In genomic region chr12:47757840-47758583, GRCh38 we compare ENCODE assay signal across 8 cellular contexts. TPM values are rescaled to one million over a fixed set of nuclear protein-coding genes. Genes with fewer than 3 reads are reported as not detected.
DNase-seq lines count a peak whose midpoint lies in the region; ATAC-seq and TF ChIP-seq lines count a peak whose summit lies in the region.

No MANE protein-coding gene starts in this region.

- no peaks in the 10 kb centered on the region for H3K36me3 ChIP-seq in Caco-2 (ENCODE audit: control insufficient read depth, insufficient read depth, low read length)
- peaks cover 0 to 4% (median 0%) of the 10 kb centered on the region in 9 donors for H3K36me3 ChIP-seq in heart left ventricle

- no peaks in the 10 kb centered on the region for H3K36me3 Mint-ChIP-seq in Caco-2 (ENCODE audit: insufficient read depth, unreplicated experiment)
- no peaks in the 10 kb centered on the region for H3K36me3 Mint-ChIP-seq in WTC11

- ATAC-seq in WTC11 = peak; percentile 36
- ATAC-seq in heart left ventricle = peak in 1 of 4 donors; percentile 32

- 36 to 50% (median 48%) methylated on average over 17 to 20 of the region's 20 CpGs for WGBS in heart left ventricle, 4 donors

- CTCF ChIA-PET in Caco-2 (lab: Charles Lee) (interaction anchor here (0.5 to 3.9 kb wide), 11 partner anchors 10 to 1199 kb away, joined by 3 to 55 read pairs (median 5); partner anchors contain the start of gene TMEM106C), WTC11 (lab: Charles Lee) (interaction anchor here (0.6 to 10.5 kb wide), 27 partner anchors 10 to 1916 kb away, joined by 3 to 173 read pairs (median 5); partner anchors contain the start of genes HDAC7, RPAP3, SLC48A1 and TMEM106C)

- POLR2A ChIA-PET in Caco-2 (lab: Charles Lee) (interaction anchor here (0.8 to 1.2 kb wide), 2 partner anchors 10 to 14 kb away, joined by 3 read pairs; no protein-coding TSS in a partner anchor), WTC11 (lab: Charles Lee) (interaction anchor here (0.6 to 2.1 kb wide), 7 partner anchors 9 to 341 kb away, joined by 3 to 6 read pairs (median 4); partner anchors contain the start of gene SLC48A1)

- DNase-seq in Caco-2 = no peak
- DNase-seq in WTC11 (ENCODE audit: low spot score) = no peak
- peak in 4 of 5 donors; percentile 58 to 76 (median 68) for DNase-seq in heart left ventricle
- DNase-seq in pons (ENCODE audit: low spot score) = peak; percentile 53
- no peak for DNase-seq in NCI-H510A (lab: John Stamatoyannopoulos, UW)
- DNase-seq in NCI-H2196 (lab: John Stamatoyannopoulos, UW; ENCODE audit: unreplicated experiment) = no peak
- no peak for DNase-seq in NOMO-1 treated with DMSO at 0.1 percent for 48 hours (lab: John Stamatoyannopoulos, UW; ENCODE audit: unreplicated experiment)
- no peak for DNase-seq in HUDEP-2 (lab: John Stamatoyannopoulos, UW; ENCODE audit: unreplicated experiment in 76 of 76)

- H3K4me1 ChIP-seq in Caco-2 (peaks cover 27% of the 10 kb centered on the region), heart left ventricle (peaks cover 13 to 74% (median 51%) of the 10 kb centered on the region in 12 donors)

- H3K4me3 ChIP-seq in Caco-2 (ENCODE audit: low read depth, low read length) = no peak overlapping the region
- H3K4me3 ChIP-seq in heart left ventricle = peak overlapping the region; percentile 42 to 76 (median 64)

- no peak overlapping the region for H3K27ac Mint-ChIP-seq in Caco-2 (ENCODE audit: unreplicated experiment)
- H3K27ac Mint-ChIP-seq in WTC11 = no peak overlapping the region

- H3K27me3 ChIP-seq in Caco-2 (replicated peaks; ENCODE audit: control insufficient read depth, insufficient read depth, low read length) = no peaks in the 10 kb centered on the region
- H3K27me3 ChIP-seq in heart left ventricle = no peaks in the 10 kb centered on the region

- H3K27ac ChIP-seq in heart left ventricle = peak overlapping the region; percentile 64 to 90 (median 82)

- no peak for TF ChIP-seq POLR2A in heart left ventricle (IDR thresholded peaks at IDR 0.05)

- no TSS peak for BruUV-seq in Caco-2 (replicated peaks; lab: Mats Ljungman, UMichigan)

- H3K4me1 Mint-ChIP-seq in Caco-2 (ENCODE audit: low read depth, unreplicated experiment) (peaks cover 19% of the 10 kb centered on the region), WTC11 (peaks cover 58% of the 10 kb centered on the region)

- H3K9me3 Mint-ChIP-seq in Caco-2 (ENCODE audit: unreplicated experiment) (no peaks in the 10 kb centered on the region), WTC11 (no peaks in the 10 kb centered on the region)

- TF ChIP-seq CTCF in Caco-2 (IDR thresholded peaks at IDR 0.05; ENCODE audit: insufficient read depth in 1 of 2, low read depth in 1 of 2, low read length in 1 of 2, severe bottlenecking in 1 of 2, unreplicated experiment in 1 of 2) = no peak
- TF ChIP-seq CTCF in WTC11 (IDR thresholded peaks at IDR 0.05) = no peak
- no peak for TF ChIP-seq CTCF in heart left ventricle (IDR thresholded peaks at IDR 0.05)

- H3K4me3 Mint-ChIP-seq in Caco-2 (ENCODE audit: unreplicated experiment) (peak overlapping the region; percentile 80), WTC11 (peak overlapping the region; percentile 67)

- no peaks in the 10 kb centered on the region for H3K27me3 Mint-ChIP-seq in Caco-2 (ENCODE audit: insufficient read depth, unreplicated experiment)
- no peaks in the 10 kb centered on the region; the same call in 1 of the 2 replicates for H3K27me3 Mint-ChIP-seq in WTC11 (ENCODE audit: low read depth)

- intact Hi-C loops in Caco-2 (cut with micrococcal nuclease; ENCODE audit: unreplicated experiment) = loop anchor here (2.0 kb wide), 1 partner anchor 15 kb away; the partner anchor contains the start of gene SLC48A1
- intact Hi-C loops in heart left ventricle (cut with DNase I) = loop anchor here in 4 of 10 donors (2.0 to 5.0 kb wide), 3 partner anchors 17 to 41 kb away; no protein-coding TSS in a partner anchor

- H3K9me3 ChIP-seq in Caco-2 (no peaks in the 10 kb centered on the region), heart left ventricle (no peaks in the 10 kb centered on the region)

TF ChIP-seq in WTC11, 78 proteins besides CTCF, POLR2A, EP300 and RAD21 (continues in another document):
- no peak for TF ChIP-seq GTF2I (CRISPR knock-in tag; conservative IDR thresholded peaks at IDR 0.05)
- TF ChIP-seq NFATC4 (CRISPR knock-in tag; IDR thresholded peaks at IDR 0.05) = no peak
- TF ChIP-seq, protein P1, sequence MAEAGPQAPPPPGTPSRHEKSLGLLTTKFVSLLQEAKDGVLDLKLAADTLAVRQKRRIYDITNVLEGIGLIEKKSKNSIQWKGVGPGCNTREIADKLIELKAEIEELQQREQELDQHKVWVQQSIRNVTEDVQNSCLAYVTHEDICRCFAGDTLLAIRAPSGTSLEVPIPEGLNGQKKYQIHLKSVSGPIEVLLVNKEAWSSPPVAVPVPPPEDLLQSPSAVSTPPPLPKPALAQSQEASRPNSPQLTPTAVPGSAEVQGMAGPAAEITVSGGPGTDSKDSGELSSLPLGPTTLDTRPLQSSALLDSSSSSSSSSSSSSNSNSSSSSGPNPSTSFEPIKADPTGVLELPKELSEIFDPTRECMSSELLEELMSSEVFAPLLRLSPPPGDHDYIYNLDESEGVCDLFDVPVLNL (CRISPR knock-in tag; IDR thresholded peaks at IDR 0.05; ENCODE audit: borderline replicate concordance, low read depth) = no peak
- TF ChIP-seq KAT7 (CRISPR knock-in tag; IDR thresholded peaks at IDR 0.05; ENCODE audit: borderline replicate concordance) = no peak
- peak; percentile 66 for TF ChIP-seq ZNF121 (CRISPR knock-in tag; IDR thresholded peaks at IDR 0.05)
- TF ChIP-seq, protein P2, sequence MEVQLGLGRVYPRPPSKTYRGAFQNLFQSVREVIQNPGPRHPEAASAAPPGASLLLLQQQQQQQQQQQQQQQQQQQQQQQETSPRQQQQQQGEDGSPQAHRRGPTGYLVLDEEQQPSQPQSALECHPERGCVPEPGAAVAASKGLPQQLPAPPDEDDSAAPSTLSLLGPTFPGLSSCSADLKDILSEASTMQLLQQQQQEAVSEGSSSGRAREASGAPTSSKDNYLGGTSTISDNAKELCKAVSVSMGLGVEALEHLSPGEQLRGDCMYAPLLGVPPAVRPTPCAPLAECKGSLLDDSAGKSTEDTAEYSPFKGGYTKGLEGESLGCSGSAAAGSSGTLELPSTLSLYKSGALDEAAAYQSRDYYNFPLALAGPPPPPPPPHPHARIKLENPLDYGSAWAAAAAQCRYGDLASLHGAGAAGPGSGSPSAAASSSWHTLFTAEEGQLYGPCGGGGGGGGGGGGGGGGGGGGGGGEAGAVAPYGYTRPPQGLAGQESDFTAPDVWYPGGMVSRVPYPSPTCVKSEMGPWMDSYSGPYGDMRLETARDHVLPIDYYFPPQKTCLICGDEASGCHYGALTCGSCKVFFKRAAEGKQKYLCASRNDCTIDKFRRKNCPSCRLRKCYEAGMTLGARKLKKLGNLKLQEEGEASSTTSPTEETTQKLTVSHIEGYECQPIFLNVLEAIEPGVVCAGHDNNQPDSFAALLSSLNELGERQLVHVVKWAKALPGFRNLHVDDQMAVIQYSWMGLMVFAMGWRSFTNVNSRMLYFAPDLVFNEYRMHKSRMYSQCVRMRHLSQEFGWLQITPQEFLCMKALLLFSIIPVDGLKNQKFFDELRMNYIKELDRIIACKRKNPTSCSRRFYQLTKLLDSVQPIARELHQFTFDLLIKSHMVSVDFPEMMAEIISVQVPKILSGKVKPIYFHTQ (CRISPR knock-in tag; IDR thresholded peaks at IDR 0.05) = no peak
- TF ChIP-seq, protein P3, sequence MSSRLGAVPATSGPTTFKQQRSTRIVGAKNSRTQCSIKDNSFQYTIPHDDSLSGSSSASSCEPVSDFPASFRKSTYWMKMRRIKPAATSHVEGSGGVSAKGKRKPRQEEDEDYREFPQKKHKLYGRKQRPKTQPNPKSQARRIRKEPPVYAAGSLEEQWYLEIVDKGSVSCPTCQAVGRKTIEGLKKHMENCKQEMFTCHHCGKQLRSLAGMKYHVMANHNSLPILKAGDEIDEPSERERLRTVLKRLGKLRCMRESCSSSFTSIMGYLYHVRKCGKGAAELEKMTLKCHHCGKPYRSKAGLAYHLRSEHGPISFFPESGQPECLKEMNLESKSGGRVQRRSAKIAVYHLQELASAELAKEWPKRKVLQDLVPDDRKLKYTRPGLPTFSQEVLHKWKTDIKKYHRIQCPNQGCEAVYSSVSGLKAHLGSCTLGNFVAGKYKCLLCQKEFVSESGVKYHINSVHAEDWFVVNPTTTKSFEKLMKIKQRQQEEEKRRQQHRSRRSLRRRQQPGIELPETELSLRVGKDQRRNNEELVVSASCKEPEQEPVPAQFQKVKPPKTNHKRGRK (CRISPR knock-in tag; IDR thresholded peaks at IDR 0.05; ENCODE audit: borderline replicate concordance) = no peak
- TF ChIP-seq, protein P4, sequence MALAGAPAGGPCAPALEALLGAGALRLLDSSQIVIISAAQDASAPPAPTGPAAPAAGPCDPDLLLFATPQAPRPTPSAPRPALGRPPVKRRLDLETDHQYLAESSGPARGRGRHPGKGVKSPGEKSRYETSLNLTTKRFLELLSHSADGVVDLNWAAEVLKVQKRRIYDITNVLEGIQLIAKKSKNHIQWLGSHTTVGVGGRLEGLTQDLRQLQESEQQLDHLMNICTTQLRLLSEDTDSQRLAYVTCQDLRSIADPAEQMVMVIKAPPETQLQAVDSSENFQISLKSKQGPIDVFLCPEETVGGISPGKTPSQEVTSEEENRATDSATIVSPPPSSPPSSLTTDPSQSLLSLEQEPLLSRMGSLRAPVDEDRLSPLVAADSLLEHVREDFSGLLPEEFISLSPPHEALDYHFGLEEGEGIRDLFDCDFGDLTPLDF (CRISPR knock-in tag; IDR thresholded peaks at IDR 0.05) = no peak
- no peak for TF ChIP-seq GRHL2 (CRISPR knock-in tag; IDR thresholded peaks at IDR 0.05; ENCODE audit: insufficient replicate concordance, severe bottlenecking)

RNA-seq across cellular contexts. Expression of gene RAPGEF3, which starts 0.7 kb away (rescaled TPM):
- 1.2 and 2.3 TPM in 2 replicates for total RNA-seq in Caco-2 (2022)
- 9.0 to 13.3 TPM (median 9.7 TPM) in 3 replicates for total RNA-seq in WTC11 (2021)
- 10 to 100 TPM; 14.5 to 47.8 (median 23.9) TPM for total RNA-seq in heart left ventricle
- 10 to 100 TPM; 18.6 to 62.1 TPM for polyA plus RNA-seq in heart left ventricle

RNA-seq across cellular contexts. Expression of gene SLC48A1, which starts 15.0 kb away (rescaled TPM):
- total RNA-seq in Caco-2 (2022) = 34.3 and 37.5 TPM in 2 replicates
- 13.5 to 16.8 TPM (median 13.8 TPM) in 3 replicates for total RNA-seq in WTC11 (2021)
- 10 to 100 TPM; 17.6 to 68.2 (median 23.9) TPM for total RNA-seq in heart left ventricle
- 10 to 100 TPM; 13.0 to 16.5 TPM for polyA plus RNA-seq in heart left ventricle

RNA-seq across cellular contexts. Expression of gene ENDOU, which starts 32.7 kb away (rescaled TPM):
- total RNA-seq in Caco-2 (2022) (0.43 and 0.53 TPM in 2 replicates), WTC11 (2021) (not detected in 3 replicates), heart left ventricle (1 to 10 TPM in 1 of 9 donors, under 1 TPM in 4, not detected in 4; 0.12 to 2.5 (median 0.27) TPM)
- under 1 TPM; 0.08 to 0.42 TPM for polyA plus RNA-seq in heart left ventricle

RNA-seq across cellular contexts. Expression of gene RPAP3, which starts 52.2 kb away (rescaled TPM):
- total RNA-seq in Caco-2 (2022) (58.1 and 67.7 TPM in 2 replicates), WTC11 (2021) (34.4 to 44.3 TPM (median 40.6 TPM) in 3 replicates), heart left ventricle (10 to 100 TPM; 11.1 to 25.2 (median 22.3) TPM)
- 10 to 100 TPM in 1 of 2 donors, 1 to 10 TPM in 1; 7.2 to 15.5 TPM for polyA plus RNA-seq in heart left ventricle

Comparison
In these comparisons a context has a peak if more than half of its experiments do, and no peak if none do; other contexts are left out.
1. DNase-seq: peak in heart left ventricle (4 of 5) and pons (single experiment); none in Caco-2 (0 of 2), WTC11 (single experiment), NCI-H510A (single experiment), NCI-H2196 (single experiment), NOMO-1 treated with DMSO at 0.1 percent for 48 hours (single experiment) and HUDEP-2 (0 of 76).